ENCODE assay signal across 29 cellular contexts in genomic region chr19:48127561-48127960, GRCh38.
"Had no signal": no experiment of that assay in that cellular context is flagged by ENCODE, and none has a peak within 500 bp of the region (broad histone marks: within the 10 kb centered on the region; RNA-seq: fewer than 3 reads in every experiment).

No MANE protein-coding gene starts in this region.

- H3K4me3 ChIP-seq: colonic mucosa, coronary artery, dorsolateral prefrontal cortex, esophagus muscularis mucosa, esophagus squamous epithelium, gastrocnemius medialis, gastroesophageal sphincter, heart left ventricle, heart right ventricle had no signal

- H3K27ac Mint-ChIP-seq: dendritic cell treated with granulocyte-macrophage colony-stimulating factor and Interleukin-4, amounts not matched to agents 40 ng/mL and 50 ng/mL, for 4 days; effector memory CD8-positive, alpha-beta T cell; endodermal cell had no signal

- H3K4me1 ChIP-seq: colonic mucosa, gastrocnemius medialis had no signal

- H3K4me1 Mint-ChIP-seq: endodermal cell had no signal

- H3K27me3 Mint-ChIP-seq: dendritic cell treated with granulocyte-macrophage colony-stimulating factor and Interleukin-4, amounts not matched to agents 40 ng/mL and 50 ng/mL, for 4 days; effector memory CD8-positive, alpha-beta T cell had no signal

- DNase-seq: colonic mucosa; cortex of kidney; dermis blood vessel endothelial cell; dorsolateral prefrontal cortex; effector CD4-positive, alpha-beta T cell; effector CD8-positive, alpha-beta T cell; effector memory CD4-positive, alpha-beta T cell; effector memory CD8-positive, alpha-beta T cell; endodermal cell; erythroblast; esophagus squamous epithelium; foreskin fibroblast; foreskin keratinocyte; foreskin melanocyte; gastrocnemius medialis; glutamatergic neuron; head of caudate nucleus; heart left ventricle; heart right ventricle had no signal

- FAIRE-seq: colon, endometrium, endothelial cell of umbilical vein, frontal cortex had no signal

- H3K9me3 Mint-ChIP-seq: dendritic cell treated with granulocyte-macrophage colony-stimulating factor and Interleukin-4, amounts not matched to agents 40 ng/mL and 50 ng/mL, for 4 days; endodermal cell had no signal

- H3K4me3 Mint-ChIP-seq: dendritic cell treated with granulocyte-macrophage colony-stimulating factor and Interleukin-4, amounts not matched to agents 40 ng/mL and 50 ng/mL, for 4 days; effector memory CD8-positive, alpha-beta T cell; endodermal cell had no signal

- H3K9me3 ChIP-seq: colonic mucosa, esophagus muscularis mucosa, esophagus squamous epithelium, gastrocnemius medialis, gastroesophageal sphincter, heart left ventricle, heart right ventricle had no signal

- ATAC-seq: effector memory CD8-positive, alpha-beta T cell; esophagus mucosa; foreskin keratinocyte; gastrocnemius medialis; gastroesophageal sphincter; heart left ventricle; heart right ventricle had no signal

- H3K27ac ChIP-seq: colonic mucosa, coronary artery, epithelial cell of prostate, esophagus muscularis mucosa, esophagus squamous epithelium, foreskin keratinocyte, gastrocnemius medialis, gastroesophageal sphincter, heart left ventricle, heart right ventricle had no signal

- H3K27me3 ChIP-seq: colonic mucosa, dorsolateral prefrontal cortex, esophagus muscularis mucosa, esophagus squamous epithelium, foreskin keratinocyte, gastrocnemius medialis, gastroesophageal sphincter, heart left ventricle, heart right ventricle had no signal

- H3K36me3 ChIP-seq: colonic mucosa, gastrocnemius medialis had no signal
